ENCODE assay signal across 29 cellular contexts in genomic region chr18:76483780-76484179, GRCh38. TPM values are rescaled to one million over a fixed set of nuclear protein-coding genes. Genes with fewer than 3 reads are reported as not detected.
DNase-seq lines count a peak whose midpoint lies in the region; ATAC-seq and TF ChIP-seq lines count a peak whose summit lies in the region.
"Had no signal": no experiment of that assay in that cellular context is flagged by ENCODE, and none has a peak within 500 bp of the region (broad histone marks: within the 10 kb centered on the region; RNA-seq: fewer than 3 reads in every experiment).

No MANE protein-coding gene starts in this region.

- H4K20me1 ChIP-seq in hepatocyte (ENCODE audit: insufficient read depth, poor library complexity, severe bottlenecking) (peaks cover 82% of the 10 kb centered on the region), GM23248 (ENCODE audit: insufficient read depth) (0 out of 2 replicates have a peak, but pooled peaks cover 4% of the 10 kb centered on the region)

- H2AFZ ChIP-seq in hepatocyte: no peak overlapping the region
- H2AFZ ChIP-seq in GM23248: no peak overlapping the region

- H3K4me3 ChIP-seq in hepatocyte (no peak overlapping the region), GM23248 (no peak overlapping the region)
- H3K4me3 ChIP-seq: A549, coronary artery, prostate gland, SK-N-MC, skin epidermis, upper lobe of right lung had no signal

- no peak overlapping the region for H3K4me3 Mint-ChIP-seq in CD14-positive monocyte
- no peak overlapping the region for H3K4me3 Mint-ChIP-seq in activated T-helper 17 cell treated with anti-CD3 and anti-CD28 coated beads, Interleukin-2, amount 50 U/mL, for 72 hours
- H3K4me3 Mint-ChIP-seq: activated T-cell treated with anti-CD3 and anti-CD28 coated beads, Interleukin-2, amount 50 U/mL, for 4 hours; CD4-positive, alpha-beta memory T cell; IgD-negative memory B cell; stimulated activated naive B cell treated with anti-CD40 and anti-IgM and Interleukin-4, amounts not matched to agents 10 μg/mL and 1 μg/mL and 100 μg/mL, for 72 hours; T-helper 1 cell treated with Interleukin-12 subunit alpha and Interleukin-12 subunit beta and Interleukin-4 antibody, amounts not matched to agents 30 μg/mL and 1 μg/mL, for 36 hours had no signal

- TF ChIP-seq CTCF in CD14-positive monocyte (IDR thresholded peaks at IDR 0.05) (no peak), hepatocyte (IDR thresholded peaks at IDR 0.05; ENCODE audit: poor library complexity) (no peak)

- H3F3A ChIP-seq in GM23248 (ENCODE audit: insufficient read depth): peaks cover 5% of the 10 kb centered on the region; the same call in 1 of the 2 replicates

- no peak for DNase-seq in CD14-positive monocyte (ENCODE audit: low spot score)
- peak; percentile 55 for DNase-seq in hepatocyte (ENCODE audit: low spot score)
- peak; percentile 64 for DNase-seq in mucosa of gallbladder (ENCODE audit: low spot score)
- DNase-seq in renal cortical epithelial cell (ENCODE audit: low read depth): peak; percentile 47
- no peak for DNase-seq in inferior parietal cortex (ENCODE audit: extremely low spot score)
- no peak for DNase-seq in GM23248
- DNase-seq: activated CD4-positive, alpha-beta T cell treated with anti-CD3 and anti-CD28 coated beads, Interleukin-2, amount 50 U/mL, for 1 hour; activated CD4-positive, CD25-positive, alpha-beta regulatory T cell; activated gamma-delta T cell treated with Interleukin-2 at 50 U/mL for 16 hours; activated T-cell treated with anti-CD3 and anti-CD28 coated beads, Interleukin-2, amount 50 U/mL, for 4 hours; AML-193; caudate nucleus; CD4-positive, alpha-beta memory T cell; effector memory CD4-positive, alpha-beta T cell; kidney; NCI-H446; NCI-H774; stimulated activated naive B cell treated with anti-CD40 and anti-IgM and Interleukin-4, amounts not matched to agents 10 μg/mL and 1 μg/mL and 100 μg/mL, for 72 hours; upper lobe of right lung had no signal

- H3K27me3 Mint-ChIP-seq in CD14-positive monocyte (ENCODE audit: low read depth in 3 of 3): no peaks in the 10 kb centered on the region
- H3K27me3 Mint-ChIP-seq in activated T-helper 17 cell treated with anti-CD3 and anti-CD28 coated beads, Interleukin-2, amount 50 U/mL, for 72 hours: no peaks in the 10 kb centered on the region
- H3K27me3 Mint-ChIP-seq: stimulated activated naive B cell treated with anti-CD40 and anti-IgM and Interleukin-4, amounts not matched to agents 10 μg/mL and 1 μg/mL and 100 μg/mL, for 72 hours had no signal

- peaks cover 95% of the 10 kb centered on the region for H3K4me1 Mint-ChIP-seq in CD14-positive monocyte
- H3K4me1 Mint-ChIP-seq in activated T-helper 17 cell treated with anti-CD3 and anti-CD28 coated beads, Interleukin-2, amount 50 U/mL, for 72 hours: peaks cover 12% of the 10 kb centered on the region

- no peak overlapping the region for H3K9ac ChIP-seq in GM23248

- ATAC-seq in GM18868 (IDR thresholded peaks at IDR 0.05; ENCODE audit: unreplicated experiment): no peak
- no peak for ATAC-seq in activated T-helper 17 cell treated with anti-CD3 and anti-CD28 coated beads, Interleukin-2, amount 50 U/mL, for 72 hours (replicated peaks)
- ATAC-seq: A549; activated T-cell treated with anti-CD3 and anti-CD28 coated beads, Interleukin-2, amount 50 U/mL, for 4 hours had no signal

- H3K27ac Mint-ChIP-seq in CD14-positive monocyte: peak overlapping the region in 6 of 7 donors; percentile 31 to 85 (median 70)
- no peak overlapping the region for H3K27ac Mint-ChIP-seq in activated T-helper 17 cell treated with anti-CD3 and anti-CD28 coated beads, Interleukin-2, amount 50 U/mL, for 72 hours
- H3K27ac Mint-ChIP-seq: CD4-positive, alpha-beta memory T cell; IgD-negative memory B cell; stimulated activated naive B cell treated with anti-CD40 and anti-IgM and Interleukin-4, amounts not matched to agents 10 μg/mL and 1 μg/mL and 100 μg/mL, for 72 hours; T-helper 1 cell treated with Interleukin-12 subunit alpha and Interleukin-12 subunit beta and Interleukin-4 antibody, amounts not matched to agents 30 μg/mL and 1 μg/mL, for 36 hours had no signal

- H3K4me1 ChIP-seq in hepatocyte (ENCODE audit: insufficient read depth) (peaks cover 39% of the 10 kb centered on the region), GM23248 (ENCODE audit: insufficient read depth) (peaks cover 27% of the 10 kb centered on the region)
- H3K4me1 ChIP-seq: prostate gland, upper lobe of right lung had no signal

- peaks cover 32 to 36% of the 10 kb centered on the region in 2 donors for H3K36me3 Mint-ChIP-seq in CD14-positive monocyte
- peaks cover 15% of the 10 kb centered on the region for H3K36me3 Mint-ChIP-seq in activated T-helper 17 cell treated with anti-CD3 and anti-CD28 coated beads, Interleukin-2, amount 50 U/mL, for 72 hours (ENCODE audit: low read depth)
- H3K36me3 Mint-ChIP-seq: CD4-positive, alpha-beta memory T cell; IgD-negative memory B cell had no signal

- no peaks in the 10 kb centered on the region for H3K36me3 ChIP-seq in hepatocyte (replicated peaks; ENCODE audit: insufficient read depth, low read depth)
- H3K36me3 ChIP-seq in GM23248 (ENCODE audit: low read depth): no peaks in the 10 kb centered on the region
- H3K36me3 ChIP-seq: prostate gland, upper lobe of right lung had no signal

- H3K9me3 ChIP-seq in hepatocyte (ENCODE audit: low read depth) (no peaks in the 10 kb centered on the region), GM23248 (ENCODE audit: low read depth) (no peaks in the 10 kb centered on the region)
- H3K9me3 ChIP-seq: A549, prostate gland, upper lobe of right lung had no signal

- in situ Hi-C loops in GM23248 (cut with MboI): no loop called here

- no peaks in the 10 kb centered on the region for H3K9me3 Mint-ChIP-seq in CD14-positive monocyte
- no peaks in the 10 kb centered on the region for H3K9me3 Mint-ChIP-seq in activated T-helper 17 cell treated with anti-CD3 and anti-CD28 coated beads, Interleukin-2, amount 50 U/mL, for 72 hours
- H3K9me3 Mint-ChIP-seq: activated T-cell treated with anti-CD3 and anti-CD28 coated beads, Interleukin-2, amount 50 U/mL, for 4 hours; CD4-positive, alpha-beta memory T cell; IgD-negative memory B cell; stimulated activated naive B cell treated with anti-CD40 and anti-IgM and Interleukin-4, amounts not matched to agents 10 μg/mL and 1 μg/mL and 100 μg/mL, for 72 hours; T-helper 1 cell treated with Interleukin-12 subunit alpha and Interleukin-12 subunit beta and Interleukin-4 antibody, amounts not matched to agents 30 μg/mL and 1 μg/mL, for 36 hours had no signal

- H3K27ac ChIP-seq in hepatocyte (peak overlapping the region; percentile 63), GM23248 (no peak overlapping the region)
- H3K27ac ChIP-seq: A549, coronary artery, prostate gland, RWPE1, SK-N-MC, upper lobe of right lung had no signal

- H3K4me2 ChIP-seq in hepatocyte: peak overlapping the region; percentile 41
- H3K4me2 ChIP-seq in GM23248 (ENCODE audit: unreplicated experiment): no peak overlapping the region
- H3K4me2 ChIP-seq: A549 had no signal

- H3K79me2 ChIP-seq in hepatocyte (peaks cover 100% of the 10 kb centered on the region), GM23248 (ENCODE audit: insufficient read depth) (peaks cover 100% of the 10 kb centered on the region)

- H3K9me2 ChIP-seq in hepatocyte (replicated peaks; ENCODE audit: insufficient read depth) (no peaks in the 10 kb centered on the region), GM23248 (ENCODE audit: insufficient read depth) (no peaks in the 10 kb centered on the region)

- no peaks in the 10 kb centered on the region for H3K27me3 ChIP-seq in hepatocyte
- no peaks in the 10 kb centered on the region for H3K27me3 ChIP-seq in GM23248 (replicated peaks; ENCODE audit: insufficient read depth)
- H3K27me3 ChIP-seq: upper lobe of right lung had no signal

- intact Hi-C loops in CD14-positive monocyte (cut with micrococcal nuclease): loop anchor here in 1 of 2 donors (5.0 kb wide), 1 partner anchor 86 kb away; no protein-coding TSS in a partner anchor

- 87% methylated on average over 10 of the region's 10 CpGs for WGBS in hepatocyte (ENCODE audit: low lambda C conversion rate, missing lambda C conversion rate)
- 86% methylated on average over 10 of the region's 10 CpGs for WGBS in GM23248 (ENCODE audit: low coverage in 1 of 2, low lambda C conversion rate in 2 of 2, missing lambda C conversion rate in 2 of 2), 2 experiments

RNA-seq across cellular contexts. Expression of gene ZNF516, which starts 11.3 kb away (rescaled TPM):
- 1 to 10 TPM; 5.0 to 8.6 TPM for polyA plus RNA-seq in CD14-positive monocyte
- 19.8 and 29.2 TPM in 2 replicates for total RNA-seq in hepatocyte
- 18.2 and 22.7 TPM in 2 replicates for polyA plus RNA-seq in hepatocyte
- total RNA-seq in mucosa of gallbladder: 48.5 TPM
- 20.5 and 26.7 TPM in 2 replicates for total RNA-seq in renal cortical epithelial cell
- 10 to 100 TPM in 1 of 2 donors, 1 to 10 TPM in 1; 3.7 to 22.8 TPM for total RNA-seq in activated T-helper 17 cell treated with anti-CD3 and anti-CD28 coated beads, Interleukin-2, amount 50 U/mL, for 72 hours
- 18.0 and 29.4 TPM in 2 replicates for total RNA-seq in GM23248 (2014; rRNA removed; shearing (Covaris generic))
- 16.1 and 17.8 TPM in 2 replicates for polyA plus RNA-seq in GM23248 (2016; fragmentation: Nextera tagmentation; extraction: Ambion mirVana)

Comparison
In these comparisons a context has a peak if more than half of its experiments do, and no peak if none do; other contexts are left out.
1. DNase-seq: peak in hepatocyte (single experiment), mucosa of gallbladder (single experiment) and renal cortical epithelial cell (single experiment); none in CD14-positive monocyte (single experiment), inferior parietal cortex (single experiment) and GM23248 (single experiment).